6 cellular contexts compared by ENCODE assay signal in genomic region chr1:150256549-150257341, GRCh38. TPM values are rescaled to one million over a fixed set of nuclear protein-coding genes. Genes with fewer than 3 reads are reported as not detected.
DNase-seq lines count a peak whose midpoint lies in the region; ATAC-seq lines count a peak whose summit lies in the region.

No MANE protein-coding gene starts in this region.

- ATAC-seq in natural killer cell treated with Interleukin-12 subunit alpha and Interleukin-12 subunit beta and Interleukin-15 and Interleukin-18, amount 100 ng/mL, for 72 hours: no peak

- H3K27ac Mint-ChIP-seq in natural killer cell treated with Interleukin-12 subunit alpha and Interleukin-12 subunit beta and Interleukin-15 and Interleukin-18, amount 100 ng/mL, for 72 hours: no peak overlapping the region

- H3K27ac ChIP-seq in HUES64 (ENCODE audit: low read depth, low read length): peak overlapping the region; percentile 95

- H3K4me1 ChIP-seq in HUES64 (ENCODE audit: insufficient read depth, low read length): peaks cover 30% of the 10 kb centered on the region

- H3K4me3 ChIP-seq in HUES64 (ENCODE audit: low read length): peak overlapping the region; percentile 93

- H3K36me3 ChIP-seq in HUES64 (ENCODE audit: insufficient read depth, low read length): peaks cover 12% of the 10 kb centered on the region

- DNase-seq in dedifferentiated amniotic fluid mesenchymal stem cell (ENCODE audit: extremely low spot score): peak; percentile 41
- DNase-seq in pons (ENCODE audit: low spot score): peak; percentile 90
- no peak for DNase-seq in germinal center (ENCODE audit: low spot score)
- no peak for DNase-seq in UCSD-AML1 (lab: John Stamatoyannopoulos, UW; ENCODE audit: unreplicated experiment)
- DNase-seq in natural killer cell treated with Interleukin-12 subunit alpha and Interleukin-12 subunit beta and Interleukin-15 and Interleukin-18, amount 100 ng/mL, for 72 hours (ENCODE audit: low spot score): no peak

- H3K4me3 Mint-ChIP-seq in natural killer cell treated with Interleukin-12 subunit alpha and Interleukin-12 subunit beta and Interleukin-15 and Interleukin-18, amount 100 ng/mL, for 72 hours: no peak overlapping the region

- H3K4me1 Mint-ChIP-seq in natural killer cell treated with Interleukin-12 subunit alpha and Interleukin-12 subunit beta and Interleukin-15 and Interleukin-18, amount 100 ng/mL, for 72 hours (ENCODE audit: low read depth in 2 of 2): peaks cover 12 to 17% of the 10 kb centered on the region in 2 donors

- H3K27me3 Mint-ChIP-seq in natural killer cell treated with Interleukin-12 subunit alpha and Interleukin-12 subunit beta and Interleukin-15 and Interleukin-18, amount 100 ng/mL, for 72 hours: peaks cover 31 to 34% of the 10 kb centered on the region in 2 donors

- H3K9ac ChIP-seq in HUES64 (ENCODE audit: low read depth, low read length): peak overlapping the region; percentile 86

- H3K27me3 ChIP-seq in HUES64 (ENCODE audit: insufficient read depth, low read length): no peaks in the 10 kb centered on the region

- no peaks in the 10 kb centered on the region for H3K9me3 Mint-ChIP-seq in natural killer cell treated with Interleukin-12 subunit alpha and Interleukin-12 subunit beta and Interleukin-15 and Interleukin-18, amount 100 ng/mL, for 72 hours

- WGBS in HUES64: 3% methylated on average over 12 of the region's 14 CpGs

- no peaks in the 10 kb centered on the region for H3K9me3 ChIP-seq in HUES64 (ENCODE audit: insufficient read depth, low read depth, low read length)

- no peaks in the 10 kb centered on the region for H3K36me3 Mint-ChIP-seq in natural killer cell treated with Interleukin-12 subunit alpha and Interleukin-12 subunit beta and Interleukin-15 and Interleukin-18, amount 100 ng/mL, for 72 hours

RNA-seq across cellular contexts. Expression of gene CA14, which starts 0.8 kb away (rescaled TPM):
- 47.4 TPM for polyA plus RNA-seq in HUES64 (2013, experiment 1 of 2)
- 57.2 TPM for polyA plus RNA-seq in HUES64 (2013, experiment 2 of 2)
- not detected for total RNA-seq in natural killer cell treated with Interleukin-12 subunit alpha and Interleukin-12 subunit beta and Interleukin-15 and Interleukin-18, amount 100 ng/mL, for 72 hours

RNA-seq across cellular contexts. Expression of gene APH1A, which starts 12.1 kb away (rescaled TPM):
- polyA plus RNA-seq in HUES64 (2013, experiment 1 of 2): 78.7 TPM
- polyA plus RNA-seq in HUES64 (2013, experiment 2 of 2): 81.8 TPM
- total RNA-seq in natural killer cell treated with Interleukin-12 subunit alpha and Interleukin-12 subunit beta and Interleukin-15 and Interleukin-18, amount 100 ng/mL, for 72 hours: 100 to 1,000 TPM; 115 to 140 TPM

RNA-seq across cellular contexts. Expression of gene C1orf54, which starts 15.8 kb away (rescaled TPM):
- polyA plus RNA-seq in HUES64 (2013, experiment 1 of 2): 15.6 TPM
- 21.0 TPM for polyA plus RNA-seq in HUES64 (2013, experiment 2 of 2)
- total RNA-seq in natural killer cell treated with Interleukin-12 subunit alpha and Interleukin-12 subunit beta and Interleukin-15 and Interleukin-18, amount 100 ng/mL, for 72 hours: under 1 TPM; 0.45 to 0.59 TPM

RNA-seq across cellular contexts. Expression of gene ANP32E, which starts 20.8 kb away (rescaled TPM):
- polyA plus RNA-seq in HUES64 (2013, experiment 1 of 2): 105 TPM
- 114 TPM for polyA plus RNA-seq in HUES64 (2013, experiment 2 of 2)
- total RNA-seq in natural killer cell treated with Interleukin-12 subunit alpha and Interleukin-12 subunit beta and Interleukin-15 and Interleukin-18, amount 100 ng/mL, for 72 hours: 100 to 1,000 TPM; 157 to 164 TPM

RNA-seq across cellular contexts. Expression of gene CIART, which starts 25.6 kb away (rescaled TPM):
- 7.2 TPM for polyA plus RNA-seq in HUES64 (2013, experiment 1 of 2)
- 8.2 TPM for polyA plus RNA-seq in HUES64 (2013, experiment 2 of 2)
- 10 to 100 TPM in 1 of 2 donors, 1 to 10 TPM in 1; 2.4 to 10.2 TPM for total RNA-seq in natural killer cell treated with Interleukin-12 subunit alpha and Interleukin-12 subunit beta and Interleukin-15 and Interleukin-18, amount 100 ng/mL, for 72 hours

Comparison
In these comparisons a context has a peak if more than half of its experiments do, and no peak if none do; other contexts are left out.
1. DNase-seq: peak in dedifferentiated amniotic fluid mesenchymal stem cell (single experiment) and pons (single experiment); none in germinal center (single experiment), UCSD-AML1 (single experiment) and natural killer cell treated with Interleukin-12 subunit alpha and Interleukin-12 subunit beta and Interleukin-15 and Interleukin-18, amount 100 ng/mL, for 72 hours (single experiment).